17 cellular contexts compared by ENCODE assay signal in genomic region chr14:100711493-100711892, GRCh38. TPM values are rescaled to one million over a fixed set of nuclear protein-coding genes. Genes with fewer than 3 reads are reported as not detected.
DNase-seq lines count a peak whose midpoint lies in the region; ATAC-seq and TF ChIP-seq lines count a peak whose summit lies in the region.
"Had no signal": no experiment of that assay in that cellular context is flagged by ENCODE, and none has a peak within 500 bp of the region (broad histone marks: within the 10 kb centered on the region; RNA-seq: fewer than 3 reads in every experiment).

No MANE protein-coding gene starts in this region.

- peak overlapping the region; percentile 22 for H3K27ac Mint-ChIP-seq in progenitor cell of endocrine pancreas
- H3K27ac Mint-ChIP-seq: activated CD4-positive, alpha-beta T cell treated with anti-CD3 and anti-CD28 coated beads for 36 hours had no signal

- no peaks in the 10 kb centered on the region for H3K36me3 Mint-ChIP-seq in progenitor cell of endocrine pancreas (ENCODE audit: insufficient read depth)

- H3K4me3 Mint-ChIP-seq in progenitor cell of endocrine pancreas (ENCODE audit: low read depth) = no peak overlapping the region
- H3K4me3 Mint-ChIP-seq: activated CD4-positive, alpha-beta T cell treated with anti-CD3 and anti-CD28 coated beads for 36 hours had no signal

- H3K4me1 Mint-ChIP-seq in progenitor cell of endocrine pancreas (ENCODE audit: low read depth) = peaks cover 25% of the 10 kb centered on the region
- H3K4me1 Mint-ChIP-seq: activated CD4-positive, alpha-beta T cell treated with anti-CD3 and anti-CD28 coated beads for 36 hours had no signal

- DNase-seq in NB4 (ENCODE audit: low read depth) (peak; percentile 97), SKM-1 (lab: John Stamatoyannopoulos, UW; ENCODE audit: unreplicated experiment) (peak; percentile 7), fibroblast of pulmonary artery (ENCODE audit: low read depth) (peak; percentile 12), progenitor cell of endocrine pancreas (ENCODE audit: low spot score, unreplicated experiment) (no peak), NCI-H1105 treated with DMSO at 0.1 percent for 48 hours (lab: John Stamatoyannopoulos, UW) (no peak), KG1 (lab: John Stamatoyannopoulos, UW) (no peak)
- DNase-seq: activated CD4-positive, alpha-beta T cell treated with anti-CD3 and anti-CD28 coated beads for 36 hours; activated CD8-positive, alpha-beta memory T cell treated with anti-CD3 and anti-CD28 coated beads, Interleukin-2, amount 50 U/mL, for 4 hours; foreskin fibroblast; GOT3; NCI-H146; NCI-H446; stimulated activated CD4-positive, alpha-beta T cell treated with anti-CD3 and anti-CD28 coated beads, Interleukin-12 subunit alpha, Interleukin-12 subunit beta, amount 100 ng/mL, for 4 hours had no signal

- no peak for TF ChIP-seq CTCF in NB4 (IDR thresholded peaks at IDR 0.05; ENCODE audit: low read depth, low read length)
- TF ChIP-seq CTCF in fibroblast of pulmonary artery (IDR thresholded peaks at IDR 0.05; ENCODE audit: low read length, missing control alignments) = no peak
- no peak for TF ChIP-seq CTCF in progenitor cell of endocrine pancreas (IDR thresholded peaks at IDR 0.05; ENCODE audit: unreplicated experiment)

- H3K4me3 ChIP-seq in NB4 (ENCODE audit: low read depth, low read length) = peak overlapping the region; percentile 35
- no peak overlapping the region for H3K4me3 ChIP-seq in fibroblast of pulmonary artery (replicated peaks; ENCODE audit: low read depth, low read length)
- H3K4me3 ChIP-seq: left lung, prostate gland had no signal

- ATAC-seq in GM19467 (IDR thresholded peaks at IDR 0.05; ENCODE audit: unreplicated experiment) = no peak
- ATAC-seq: activated CD4-positive, alpha-beta T cell treated with anti-CD3 and anti-CD28 coated beads for 36 hours; left lung had no signal

- peak; percentile 23 for TF ChIP-seq POLR2A in NB4 (IDR thresholded peaks at IDR 0.05; ENCODE audit: extremely low read depth, insufficient read length)

- H3K27me3 Mint-ChIP-seq in progenitor cell of endocrine pancreas = peaks cover 12% of the 10 kb centered on the region

- H3K9me3 Mint-ChIP-seq in progenitor cell of endocrine pancreas (ENCODE audit: low read depth) = peaks cover 4% of the 10 kb centered on the region

RNA-seq across cellular contexts. Expression of gene DLK1, which starts 15.2 kb away (rescaled TPM):
- 5,491 and 5,856 TPM in 2 replicates for total RNA-seq in progenitor cell of endocrine pancreas
- total RNA-seq: activated CD4-positive, alpha-beta T cell treated with anti-CD3 and anti-CD28 coated beads for 36 hours; LHCN-M2 had no signal

Comparison
In these comparisons a context has a peak if more than half of its experiments do, and no peak if none do; other contexts are left out.
1. DNase-seq: peak in NB4 (single experiment), SKM-1 (single experiment) and fibroblast of pulmonary artery (single experiment); none in progenitor cell of endocrine pancreas (single experiment), NCI-H1105 treated with DMSO at 0.1 percent for 48 hours (single experiment) and KG1 (single experiment).